Comparison of ENCODE assay signal across 12 cellular contexts in the genomic region with DNA sequence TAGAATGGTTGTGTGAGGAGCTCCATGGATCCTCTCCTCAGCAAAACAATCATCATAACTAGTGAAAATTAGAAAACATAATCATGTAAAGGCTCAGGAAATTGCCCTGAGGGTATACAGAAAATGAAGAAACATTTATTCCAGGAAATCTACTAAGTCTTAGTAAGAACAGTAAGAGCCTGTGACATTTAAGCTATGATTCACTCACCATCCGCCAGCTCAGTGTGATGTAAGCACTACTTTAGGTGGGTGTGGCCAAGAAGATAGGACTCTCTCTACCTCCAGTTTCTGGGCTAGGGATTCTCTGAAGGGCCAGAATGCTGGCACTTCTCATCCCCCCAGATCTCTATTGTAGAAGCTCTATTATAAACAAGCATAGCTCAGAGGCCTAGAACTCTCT.
DNase-seq lines count a peak whose midpoint lies in the region; ATAC-seq, FAIRE-seq and TF ChIP-seq lines count a peak whose summit lies in the region.
"Had no signal": no experiment of that assay in that cellular context is flagged by ENCODE, and none has a peak within 500 bp of the region (broad histone marks: within the 10 kb centered on the region; RNA-seq: fewer than 3 reads in every experiment).

No MANE protein-coding gene starts in this region.

- no peak overlapping the region for H3K4me3 Mint-ChIP-seq in activated naive CD8-positive, alpha-beta T cell treated with anti-CD3 and anti-CD28 coated beads, Interleukin-2, amount 10 ng/mL, durations not matched to agents 7 days and 5 days
- H3K4me3 Mint-ChIP-seq: stimulated activated memory B cell treated with anti-CD40 and anti-IgM and Interleukin-4, amounts not matched to agents 10 μg/mL and 1 μg/mL and 100 μg/mL, for 72 hours; T-cell had no signal

- TF ChIP-seq CTCF in BJ (IDR thresholded peaks at IDR 0.05; ENCODE audit: insufficient read depth, low read depth, low read length): no peak
- TF ChIP-seq CTCF in IMR-90 (conservative IDR thresholded peaks at IDR 0.05; ENCODE audit: low read depth, low read length): no peak

- H3K18ac ChIP-seq in IMR-90 (ENCODE audit: low read depth, low read length): no peak overlapping the region

- POLR2A ChIA-PET in BJ (lab: Charles Lee) (no interaction called here), IMR-90 (lab: Charles Lee; ENCODE audit: unreplicated experiment) (interaction anchor here (0.5 kb wide), 1 partner anchor 104 kb away, joined by 3 read pairs; no protein-coding TSS in a partner anchor)
- POLR2A ChIA-PET in activated naive CD8-positive, alpha-beta T cell treated with anti-CD3 and anti-CD28 coated beads, Interleukin-2, amount 10 ng/mL, durations not matched to agents 7 days and 5 days (lab: Charles Lee): no interaction called here

- no peak overlapping the region for H3K4ac ChIP-seq in IMR-90 (ENCODE audit: low read depth, low read length)

- no peak overlapping the region for H3K56ac ChIP-seq in IMR-90 (ENCODE audit: extremely low read depth, insufficient read depth, low read length)

- no peak overlapping the region for H2BK120ac ChIP-seq in IMR-90 (ENCODE audit: low read depth, low read length)

- in situ Hi-C loops in IMR-90 (cut with MboI; ENCODE audit: low sequenced_read_pairs): no loop called here

- H3K9me3 ChIP-seq in IMR-90 (ENCODE audit: control insufficient read depth, insufficient read depth, low read length): no peaks in the 10 kb centered on the region

- peak; percentile 78 for ATAC-seq in IMR-90 (ENCODE audit: low read depth)
- peak; percentile 89 for ATAC-seq in activated naive CD8-positive, alpha-beta T cell treated with anti-CD3 and anti-CD28 coated beads, Interleukin-2, amount 10 ng/mL, durations not matched to agents 7 days and 5 days (ENCODE audit: low read depth)
- ATAC-seq: stimulated activated memory B cell treated with anti-CD40 and anti-IgM and Interleukin-4, amounts not matched to agents 10 μg/mL and 1 μg/mL and 100 μg/mL, for 72 hours; T-cell had no signal

- H3K27me3 Mint-ChIP-seq in activated naive CD8-positive, alpha-beta T cell treated with anti-CD3 and anti-CD28 coated beads, Interleukin-2, amount 10 ng/mL, durations not matched to agents 7 days and 5 days: peaks cover 2% of the 10 kb centered on the region

- no peak for TF ChIP-seq RAD21 in IMR-90 (IDR thresholded peaks at IDR 0.05; ENCODE audit: low read length)

- H2AK5ac ChIP-seq in IMR-90 (ENCODE audit: low read depth, low read length): no peak overlapping the region

- H3K36me3 Mint-ChIP-seq in activated naive CD8-positive, alpha-beta T cell treated with anti-CD3 and anti-CD28 coated beads, Interleukin-2, amount 10 ng/mL, durations not matched to agents 7 days and 5 days: no peaks in the 10 kb centered on the region
- H3K36me3 Mint-ChIP-seq: stimulated activated memory B cell treated with anti-CD40 and anti-IgM and Interleukin-4, amounts not matched to agents 10 μg/mL and 1 μg/mL and 100 μg/mL, for 72 hours; T-cell had no signal

- H4K5ac ChIP-seq in IMR-90 (ENCODE audit: low read depth, low read length): no peak overlapping the region

- H3K4me3 ChIP-seq in BJ (ENCODE audit: low read depth, low read length) (no peak overlapping the region), IMR-90 (ENCODE audit: insufficient read depth, low read depth, low read length) (no peak overlapping the region)

- no peak overlapping the region for H4K8ac ChIP-seq in IMR-90 (ENCODE audit: low read depth in 2 of 2, low read length in 2 of 2)

- no peak overlapping the region for H3K27ac ChIP-seq in IMR-90 (ENCODE audit: insufficient read depth, low read length)
- H3K27ac ChIP-seq: parathyroid adenoma had no signal

- H2BK5ac ChIP-seq in IMR-90 (ENCODE audit: low read depth, low read length, poor library complexity, severe bottlenecking): no peak overlapping the region

- TF ChIP-seq POLR2A in IMR-90 (IDR thresholded peaks at IDR 0.05; ENCODE audit: low read depth, low read length) (no peak), GM12892 (IDR thresholded peaks at IDR 0.05; ENCODE audit: low read depth, low read length) (no peak)

- no peaks in the 10 kb centered on the region for H3K79me1 ChIP-seq in IMR-90 (ENCODE audit: low read depth in 1 of 2, low read length in 2 of 2)

- dilution Hi-C loops in IMR-90 (cut with HindIII; ENCODE audit: low sequenced_read_pairs, unreplicated experiment): no loop called here

- no peak overlapping the region for H2AK9ac ChIP-seq in IMR-90 (replicated peaks; ENCODE audit: low read depth, low read length, poor library complexity)

- no peak overlapping the region for H3K4me2 ChIP-seq in IMR-90 (ENCODE audit: low read depth, low read length)

- H3K9ac ChIP-seq in IMR-90 (ENCODE audit: low read depth, low read length): no peak overlapping the region
- H3K9ac ChIP-seq: parathyroid adenoma had no signal

- no peak overlapping the region for H3K14ac ChIP-seq in IMR-90 (replicated peaks; ENCODE audit: low read depth, low read length)

- H3K4me1 ChIP-seq in IMR-90 (ENCODE audit: control insufficient read depth, insufficient read depth, low read length): no peaks in the 10 kb centered on the region
- H3K4me1 ChIP-seq: parathyroid adenoma had no signal

- WGBS in IMR-90 (ENCODE audit: extremely low coverage in 2 of 2, insufficient read length in 1 of 2), 2 experiments: no CpG with 5 or more reads among the region's 1 CpG

- H3K36me3 ChIP-seq in BJ (ENCODE audit: control insufficient read depth, insufficient read depth, low read length) (no peaks in the 10 kb centered on the region), IMR-90 (ENCODE audit: control insufficient read depth, insufficient read depth, low read length) (no peaks in the 10 kb centered on the region)

- no peaks in the 10 kb centered on the region for H3K4me1 Mint-ChIP-seq in activated naive CD8-positive, alpha-beta T cell treated with anti-CD3 and anti-CD28 coated beads, Interleukin-2, amount 10 ng/mL, durations not matched to agents 7 days and 5 days
- H3K4me1 Mint-ChIP-seq: stimulated activated memory B cell treated with anti-CD40 and anti-IgM and Interleukin-4, amounts not matched to agents 10 μg/mL and 1 μg/mL and 100 μg/mL, for 72 hours; T-cell had no signal

- H3K9me1 ChIP-seq in IMR-90 (ENCODE audit: insufficient read depth, low read length): no peaks in the 10 kb centered on the region

- no peak overlapping the region for H2AFZ ChIP-seq in IMR-90 (replicated peaks; ENCODE audit: low read length, poor library complexity)
- H2AFZ ChIP-seq: parathyroid adenoma had no signal

- H2BK15ac ChIP-seq in IMR-90 (ENCODE audit: low read depth, low read length): no peak overlapping the region

- CTCF ChIA-PET in BJ (lab: Yijun Ruan, JAX) (interaction anchor here (0.6 kb wide), 1 partner anchor 1784 kb away, joined by 5 read pairs; no protein-coding TSS in a partner anchor), IMR-90 (lab: Yijun Ruan, JAX) (no interaction called here)

- no peaks in the 10 kb centered on the region for H4K20me1 ChIP-seq in IMR-90 (ENCODE audit: insufficient read depth, low read length)

- intact Hi-C loops in IMR-90 (cut with micrococcal nuclease): no loop called here

- FAIRE-seq in GM12892 (lab: Jason Lieb, UNC): no peak

- peak overlapping the region; percentile 30 for H3K27ac Mint-ChIP-seq in activated naive CD8-positive, alpha-beta T cell treated with anti-CD3 and anti-CD28 coated beads, Interleukin-2, amount 10 ng/mL, durations not matched to agents 7 days and 5 days
- H3K27ac Mint-ChIP-seq: stimulated activated memory B cell treated with anti-CD40 and anti-IgM and Interleukin-4, amounts not matched to agents 10 μg/mL and 1 μg/mL and 100 μg/mL, for 72 hours; T-cell had no signal

- no TSS peak for BruUV-seq in IMR-90 (replicated peaks; lab: Mats Ljungman, UMichigan)

- no peaks in the 10 kb centered on the region for H3K9me3 Mint-ChIP-seq in activated naive CD8-positive, alpha-beta T cell treated with anti-CD3 and anti-CD28 coated beads, Interleukin-2, amount 10 ng/mL, durations not matched to agents 7 days and 5 days

- no peak overlapping the region for H3K23ac ChIP-seq in IMR-90 (ENCODE audit: low read depth, low read length)

- H4K91ac ChIP-seq in IMR-90 (ENCODE audit: insufficient read depth, low read depth, low read length): no peak overlapping the region

- H3K27me3 ChIP-seq in BJ (ENCODE audit: control insufficient read depth, insufficient read depth, low read length) (no peaks in the 10 kb centered on the region), IMR-90 (ENCODE audit: control insufficient read depth, insufficient read depth, low read length) (no peaks in the 10 kb centered on the region)

- no peak overlapping the region for H2BK20ac ChIP-seq in IMR-90 (ENCODE audit: low read depth, low read length)

- DNase-seq in BJ (ENCODE audit: low read depth): peak; percentile 13
- DNase-seq in IMR-90: peak; percentile 63
- DNase-seq in activated naive CD8-positive, alpha-beta T cell treated with anti-CD3 and anti-CD28 coated beads, Interleukin-2, amount 10 ng/mL, durations not matched to agents 7 days and 5 days: no peak
- peak; percentile 68 for DNase-seq in kidney tubule cell (ENCODE audit: low spot score)
- DNase-seq in NCI-H1092 (lab: John Stamatoyannopoulos, UW): no peak
- DNase-seq in GM12892 (ENCODE audit: insufficient read length): no peak
- DNase-seq in HK-2 (ENCODE audit: unreplicated experiment): no peak
- no peak for DNase-seq in nucleus accumbens (lab: John Stamatoyannopoulos, UW)
- DNase-seq: NCI-H1930, T-cell had no signal

TF ChIP-seq in IMR-90, 13 proteins besides CTCF, POLR2A, EP300 and RAD21:
- no peak for TF ChIP-seq MXI1 (IDR thresholded peaks at IDR 0.05; ENCODE audit: borderline replicate concordance, low read depth, low read length)
- TF ChIP-seq CEBPB (IDR thresholded peaks at IDR 0.05; ENCODE audit: low read depth, low read length): no peak
- no peak for TF ChIP-seq CHD1 (IDR thresholded peaks at IDR 0.05; ENCODE audit: low read depth, low read length)

Comparison
In these comparisons a context has a peak if more than half of its experiments do, and no peak if none do; other contexts are left out.
1. DNase-seq: peak in BJ (single experiment), IMR-90 (single experiment) and kidney tubule cell (single experiment); none in activated naive CD8-positive, alpha-beta T cell treated with anti-CD3 and anti-CD28 coated beads, Interleukin-2, amount 10 ng/mL, durations not matched to agents 7 days and 5 days (single experiment), NCI-H1092 (single experiment), GM12892 (single experiment), HK-2 (single experiment) and nucleus accumbens (0 of 56).